Comparison of ENCODE assay signal across 1 cellular context in the genomic region with DNA sequence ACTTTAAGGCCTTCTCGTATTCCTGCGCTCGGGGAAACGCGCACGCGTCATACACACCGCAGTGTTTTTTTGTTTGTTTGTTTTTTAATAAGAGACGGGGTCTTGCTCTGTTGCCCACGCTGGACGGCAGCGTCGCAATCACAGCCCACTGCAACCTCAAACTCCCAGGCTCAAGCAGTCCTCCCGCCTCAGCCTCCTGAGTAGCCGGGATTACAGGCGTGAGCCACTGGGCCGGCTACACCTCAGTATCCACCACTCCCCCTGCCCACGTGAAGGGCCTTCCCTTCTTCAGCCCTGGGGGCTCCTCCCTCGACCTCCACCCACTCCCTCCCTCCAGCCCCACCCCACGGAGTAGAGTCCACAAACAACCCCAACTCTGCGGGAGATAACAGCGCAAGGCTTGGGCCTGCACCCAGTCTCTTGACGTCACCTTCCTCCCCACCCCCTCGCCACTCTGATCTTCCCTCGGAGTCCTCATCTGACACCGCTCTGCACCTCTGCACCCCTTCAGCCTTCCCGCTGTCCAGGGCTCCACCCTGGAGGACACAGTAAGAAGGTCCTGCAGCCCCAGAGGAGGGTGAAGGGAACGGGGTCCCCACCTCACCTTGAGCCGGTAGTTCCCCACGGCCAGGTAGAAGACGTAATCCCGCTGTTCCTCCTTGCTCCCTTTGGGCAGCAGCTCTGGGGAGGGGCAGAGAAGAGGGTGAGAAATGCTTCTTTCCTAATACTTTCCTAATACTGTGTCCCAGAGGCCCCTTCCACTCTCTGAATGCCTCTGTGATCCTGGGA.
TF ChIP-seq lines count a peak whose summit lies in the region.

No MANE protein-coding gene starts in this region.

TF ChIP-seq in GM23338, 12 proteins besides CTCF, POLR2A, EP300 and RAD21:
- TF ChIP-seq POLR2AphosphoS5 (IDR thresholded peaks at IDR 0.05; ENCODE audit: low read depth) = no peak
- TF ChIP-seq ZNF331 (CRISPR knock-in tag; IDR thresholded peaks at IDR 0.05; ENCODE audit: low read depth) = no peak
- no peak for TF ChIP-seq ZNF114 (CRISPR knock-in tag; IDR thresholded peaks at IDR 0.05)
- TF ChIP-seq NANOG (IDR thresholded peaks at IDR 0.05; ENCODE audit: borderline replicate concordance) = no peak
- no peak for TF ChIP-seq CREB1 (CRISPR knock-in tag; IDR thresholded peaks at IDR 0.05; ENCODE audit: low read depth)
- TF ChIP-seq, protein P1, sequence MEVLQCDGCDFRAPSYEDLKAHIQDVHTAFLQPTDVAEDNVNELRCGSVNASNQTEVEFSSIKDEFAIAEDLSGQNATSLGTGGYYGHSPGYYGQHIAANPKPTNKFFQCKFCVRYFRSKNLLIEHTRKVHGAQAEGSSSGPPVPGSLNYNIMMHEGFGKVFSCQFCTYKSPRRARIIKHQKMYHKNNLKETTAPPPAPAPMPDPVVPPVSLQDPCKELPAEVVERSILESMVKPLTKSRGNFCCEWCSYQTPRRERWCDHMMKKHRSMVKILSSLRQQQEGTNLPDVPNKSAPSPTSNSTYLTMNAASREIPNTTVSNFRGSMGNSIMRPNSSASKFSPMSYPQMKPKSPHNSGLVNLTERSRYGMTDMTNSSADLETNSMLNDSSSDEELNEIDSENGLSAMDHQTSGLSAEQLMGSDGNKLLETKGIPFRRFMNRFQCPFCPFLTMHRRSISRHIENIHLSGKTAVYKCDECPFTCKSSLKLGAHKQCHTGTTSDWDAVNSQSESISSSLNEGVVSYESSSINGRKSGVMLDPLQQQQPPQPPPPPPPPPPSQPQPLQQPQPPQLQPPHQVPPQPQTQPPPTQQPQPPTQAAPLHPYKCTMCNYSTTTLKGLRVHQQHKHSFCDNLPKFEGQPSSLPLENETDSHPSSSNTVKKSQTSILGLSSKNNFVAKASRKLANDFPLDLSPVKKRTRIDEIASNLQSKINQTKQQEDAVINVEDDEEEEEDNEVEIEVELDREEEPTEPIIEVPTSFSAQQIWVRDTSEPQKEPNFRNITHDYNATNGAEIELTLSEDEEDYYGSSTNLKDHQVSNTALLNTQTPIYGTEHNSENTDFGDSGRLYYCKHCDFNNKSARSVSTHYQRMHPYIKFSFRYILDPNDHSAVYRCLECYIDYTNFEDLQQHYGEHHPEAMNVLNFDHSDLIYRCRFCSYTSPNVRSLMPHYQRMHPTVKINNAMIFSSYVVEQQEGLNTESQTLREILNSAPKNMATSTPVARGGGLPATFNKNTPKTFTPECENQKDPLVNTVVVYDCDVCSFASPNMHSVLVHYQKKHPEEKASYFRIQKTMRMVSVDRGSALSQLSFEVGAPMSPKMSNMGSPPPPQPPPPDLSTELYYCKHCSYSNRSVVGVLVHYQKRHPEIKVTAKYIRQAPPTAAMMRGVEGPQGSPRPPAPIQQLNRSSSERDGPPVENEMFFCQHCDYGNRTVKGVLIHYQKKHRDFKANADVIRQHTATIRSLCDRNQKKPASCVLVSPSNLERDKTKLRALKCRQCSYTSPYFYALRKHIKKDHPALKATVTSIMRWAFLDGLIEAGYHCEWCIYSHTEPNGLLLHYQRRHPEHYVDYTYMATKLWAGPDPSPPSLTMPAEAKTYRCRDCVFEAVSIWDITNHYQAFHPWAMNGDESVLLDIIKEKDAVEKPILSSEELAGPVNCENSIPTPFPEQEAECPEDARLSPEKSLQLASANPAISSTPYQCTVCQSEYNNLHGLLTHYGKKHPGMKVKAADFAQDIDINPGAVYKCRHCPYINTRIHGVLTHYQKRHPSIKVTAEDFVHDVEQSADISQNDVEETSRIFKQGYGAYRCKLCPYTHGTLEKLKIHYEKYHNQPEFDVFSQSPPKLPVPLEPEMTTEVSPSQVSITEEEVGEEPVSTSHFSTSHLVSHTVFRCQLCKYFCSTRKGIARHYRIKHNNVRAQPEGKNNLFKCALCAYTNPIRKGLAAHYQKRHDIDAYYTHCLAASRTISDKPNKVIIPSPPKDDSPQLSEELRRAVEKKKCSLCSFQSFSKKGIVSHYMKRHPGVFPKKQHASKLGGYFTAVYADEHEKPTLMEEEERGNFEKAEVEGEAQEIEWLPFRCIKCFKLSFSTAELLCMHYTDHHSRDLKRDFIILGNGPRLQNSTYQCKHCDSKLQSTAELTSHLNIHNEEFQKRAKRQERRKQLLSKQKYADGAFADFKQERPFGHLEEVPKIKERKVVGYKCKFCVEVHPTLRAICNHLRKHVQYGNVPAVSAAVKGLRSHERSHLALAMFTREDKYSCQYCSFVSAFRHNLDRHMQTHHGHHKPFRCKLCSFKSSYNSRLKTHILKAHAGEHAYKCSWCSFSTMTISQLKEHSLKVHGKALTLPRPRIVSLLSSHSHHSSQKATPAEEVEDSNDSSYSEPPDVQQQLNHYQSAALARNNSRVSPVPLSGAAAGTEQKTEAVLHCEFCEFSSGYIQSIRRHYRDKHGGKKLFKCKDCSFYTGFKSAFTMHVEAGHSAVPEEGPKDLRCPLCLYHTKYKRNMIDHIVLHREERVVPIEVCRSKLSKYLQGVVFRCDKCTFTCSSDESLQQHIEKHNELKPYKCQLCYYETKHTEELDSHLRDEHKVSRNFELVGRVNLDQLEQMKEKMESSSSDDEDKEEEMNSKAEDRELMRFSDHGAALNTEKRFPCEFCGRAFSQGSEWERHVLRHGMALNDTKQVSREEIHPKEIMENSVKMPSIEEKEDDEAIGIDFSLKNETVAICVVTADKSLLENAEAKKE (CRISPR knock-in tag; IDR thresholded peaks at IDR 0.05) = no peak
- TF ChIP-seq EZH2 (IDR thresholded peaks at IDR 0.05; ENCODE audit: low read depth, unreplicated experiment) = no peak
- no peak for TF ChIP-seq JUNB (IDR thresholded peaks at IDR 0.05; ENCODE audit: unreplicated experiment)
- TF ChIP-seq EZH2phosphoT487 (IDR thresholded peaks at IDR 0.05; ENCODE audit: unreplicated experiment) = no peak
- TF ChIP-seq, protein P2, sequence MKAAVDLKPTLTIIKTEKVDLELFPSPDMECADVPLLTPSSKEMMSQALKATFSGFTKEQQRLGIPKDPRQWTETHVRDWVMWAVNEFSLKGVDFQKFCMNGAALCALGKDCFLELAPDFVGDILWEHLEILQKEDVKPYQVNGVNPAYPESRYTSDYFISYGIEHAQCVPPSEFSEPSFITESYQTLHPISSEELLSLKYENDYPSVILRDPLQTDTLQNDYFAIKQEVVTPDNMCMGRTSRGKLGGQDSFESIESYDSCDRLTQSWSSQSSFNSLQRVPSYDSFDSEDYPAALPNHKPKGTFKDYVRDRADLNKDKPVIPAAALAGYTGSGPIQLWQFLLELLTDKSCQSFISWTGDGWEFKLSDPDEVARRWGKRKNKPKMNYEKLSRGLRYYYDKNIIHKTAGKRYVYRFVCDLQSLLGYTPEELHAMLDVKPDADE (IDR thresholded peaks at IDR 0.05) = no peak
- no peak for TF ChIP-seq REST (IDR thresholded peaks at IDR 0.05; ENCODE audit: unreplicated experiment)
- no peak for TF ChIP-seq STAT1 (IDR thresholded peaks at IDR 0.05; ENCODE audit: unreplicated experiment)
TF ChIP-seq in GM23338: peak in this region for 0.
